ENCODE assay signal across 8 cellular contexts in the genomic region with DNA sequence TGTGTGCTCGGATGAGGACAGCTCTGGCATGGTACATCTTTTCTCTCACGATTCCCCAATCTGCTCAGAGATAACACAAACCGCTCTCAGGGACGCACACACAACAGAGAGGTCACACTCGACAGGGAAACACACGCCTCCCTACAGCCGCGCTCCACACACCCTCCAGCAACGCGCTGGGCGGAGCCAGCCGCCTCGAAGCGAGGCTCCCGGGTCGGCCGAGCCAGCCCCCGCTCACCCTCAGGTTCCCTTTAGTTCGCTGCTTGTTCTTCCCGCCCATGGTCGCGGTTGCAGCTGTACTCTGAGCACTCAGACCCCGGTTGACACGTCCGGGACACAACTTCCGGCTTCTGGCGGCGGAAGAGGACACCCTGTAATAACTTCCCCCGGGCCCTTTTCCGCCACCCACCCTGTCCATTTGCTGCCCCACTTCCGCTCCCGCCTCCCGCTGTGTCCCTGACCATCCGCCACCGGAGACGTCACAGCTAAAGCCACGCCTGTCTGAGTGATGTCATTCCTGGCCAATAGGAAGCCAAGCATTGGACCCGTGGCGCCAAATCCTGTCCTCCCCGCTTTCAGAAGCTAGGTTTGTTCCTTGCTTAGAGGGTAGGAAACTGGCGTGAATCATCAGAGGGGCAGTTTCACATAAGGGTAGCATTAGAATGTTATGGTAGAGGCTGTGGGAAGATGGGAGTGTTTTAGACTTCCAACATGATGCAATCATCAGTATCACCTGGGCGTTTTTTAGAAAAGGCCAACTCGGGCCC. TPM values are rescaled to one million over a fixed set of nuclear protein-coding genes. Genes with fewer than 3 reads are reported as not detected.
DNase-seq lines count a peak whose midpoint lies in the region; ATAC-seq, FAIRE-seq and TF ChIP-seq lines count a peak whose summit lies in the region.

A gene with protein sequence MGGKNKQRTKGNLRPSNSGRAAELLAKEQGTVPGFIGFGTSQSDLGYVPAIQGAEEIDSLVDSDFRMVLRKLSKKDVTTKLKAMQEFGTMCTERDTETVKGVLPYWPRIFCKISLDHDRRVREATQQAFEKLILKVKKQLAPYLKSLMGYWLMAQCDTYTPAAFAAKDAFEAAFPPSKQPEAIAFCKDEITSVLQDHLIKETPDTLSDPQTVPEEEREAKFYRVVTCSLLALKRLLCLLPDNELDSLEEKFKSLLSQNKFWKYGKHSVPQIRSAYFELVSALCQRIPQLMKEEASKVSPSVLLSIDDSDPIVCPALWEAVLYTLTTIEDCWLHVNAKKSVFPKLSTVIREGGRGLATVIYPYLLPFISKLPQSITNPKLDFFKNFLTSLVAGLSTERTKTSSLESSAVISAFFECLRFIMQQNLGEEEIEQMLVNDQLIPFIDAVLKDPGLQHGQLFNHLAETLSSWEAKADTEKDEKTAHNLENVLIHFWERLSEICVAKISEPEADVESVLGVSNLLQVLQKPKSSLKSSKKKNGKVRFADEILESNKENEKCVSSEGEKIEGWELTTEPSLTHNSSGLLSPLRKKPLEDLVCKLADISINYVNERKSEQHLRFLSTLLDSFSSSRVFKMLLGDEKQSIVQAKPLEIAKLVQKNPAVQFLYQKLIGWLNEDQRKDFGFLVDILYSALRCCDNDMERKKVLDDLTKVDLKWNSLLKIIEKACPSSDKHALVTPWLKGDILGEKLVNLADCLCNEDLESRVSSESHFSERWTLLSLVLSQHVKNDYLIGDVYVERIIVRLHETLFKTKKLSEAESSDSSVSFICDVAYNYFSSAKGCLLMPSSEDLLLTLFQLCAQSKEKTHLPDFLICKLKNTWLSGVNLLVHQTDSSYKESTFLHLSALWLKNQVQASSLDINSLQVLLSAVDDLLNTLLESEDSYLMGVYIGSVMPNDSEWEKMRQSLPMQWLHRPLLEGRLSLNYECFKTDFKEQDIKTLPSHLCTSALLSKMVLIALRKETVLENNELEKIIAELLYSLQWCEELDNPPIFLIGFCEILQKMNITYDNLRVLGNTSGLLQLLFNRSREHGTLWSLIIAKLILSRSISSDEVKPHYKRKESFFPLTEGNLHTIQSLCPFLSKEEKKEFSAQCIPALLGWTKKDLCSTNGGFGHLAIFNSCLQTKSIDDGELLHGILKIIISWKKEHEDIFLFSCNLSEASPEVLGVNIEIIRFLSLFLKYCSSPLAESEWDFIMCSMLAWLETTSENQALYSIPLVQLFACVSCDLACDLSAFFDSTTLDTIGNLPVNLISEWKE (N-terminal part only) (minus strand): TSS at position 352 of the 767 bp plus-strand sequence. CDS start 72 bp downstream, at position 280.

- H3K36me3 ChIP-seq in H1 (ENCODE audit: control insufficient read depth in 2 of 4, insufficient read depth in 4 of 4, low read length in 3 of 4), result no peaks in the 10 kb centered on the region

- peak; percentile 100 for DNase-seq in CMK (ENCODE audit: low read depth)
- DNase-seq in GM20000 (ENCODE audit: low spot score), result peak; percentile 97
- DNase-seq in HT-29 (ENCODE audit: low spot score), result peak; percentile 95
- DNase-seq in NOMO-1 (lab: John Stamatoyannopoulos, UW; ENCODE audit: unreplicated experiment in 2 of 2), result peak; percentile 98 to 99
- peak; percentile 96 to 97 for DNase-seq in H1 (ENCODE audit: low read depth in 1 of 2, low spot score in 2 of 2)
- DNase-seq in memory B cell (ENCODE audit: low spot score in 2 of 2), result peak; percentile 96 to 97
- DNase-seq in stimulated activated CD8-positive, alpha-beta memory T cell treated with anti-CD3 and anti-CD28 coated beads, Interleukin-12 subunit alpha, Interleukin-12 subunit beta, amount 100 ng/mL, for 24 hours (ENCODE audit: extremely low read depth), result peak; percentile 99

- 0 out of 2 replicates have a peak within 1 kb of the TSS, but pooled peaks have one; percentile 60 for H2AK5ac ChIP-seq in H1 (ENCODE audit: low read depth, low read length)

- CTCF ChIA-PET in activated CD8-positive, alpha-beta memory T cell treated with anti-CD3 and anti-CD28 coated beads for 36 hours (lab: Charles Lee), result interaction anchor here (1.1 to 1.6 kb wide), 5 partner anchors 10 to 33 kb away, joined by 3 to 5 read pairs (median 4); a partner anchor contains a TSS
- CTCF ChIA-PET in H1 (lab: Charles Lee; ENCODE audit: partially characterized antibody), result interaction anchor here (0.6 to 0.9 kb wide), 2 partner anchors 82 to 97 kb away, joined by 3 to 5 read pairs; no protein-coding TSS in a partner anchor

- H2BK12ac ChIP-seq in H1 (ENCODE audit: low read depth, low read length), result peak within 1 kb of the TSS; percentile 43; the same call in 1 of the 2 replicates

- TF ChIP-seq CTCF in GM20000 (IDR thresholded peaks at IDR 0.05; ENCODE audit: extremely low read depth, missing control alignments) (no peak), H1 (IDR thresholded peaks at IDR 0.05; ENCODE audit: control extremely low read depth in 1 of 3, insufficient read depth in 1 of 3, low read depth in 1 of 3, low read length in 3 of 3) (no peak)

- WGBS in H1 (ENCODE audit: extremely low coverage in 1 of 2, insufficient coverage in 1 of 2, insufficient read length in 1 of 2, insufficient replicate concordance in 2 of 2, low coverage in 1 of 2, low lambda C conversion rate in 2 of 2, missing lambda C conversion rate in 1 of 2), 2 experiments, result 3% methylated on average over 43 of the region's 43 CpGs; no CpG with 5 or more reads in 1 of the 2 experiments

- no peak within 1 kb of the TSS for H2BK20ac ChIP-seq in H1 (ENCODE audit: low read length)

- peaks cover 13% of the 10 kb centered on the region for H3K4me1 Mint-ChIP-seq in memory B cell

- peak within 1 kb of the TSS; percentile 92 for H3K27ac Mint-ChIP-seq in memory B cell

- no peaks in the 10 kb centered on the region for H3K27me3 ChIP-seq in H1 (replicated peaks in 1 of 4; ENCODE audit: control insufficient read depth in 3 of 4, extremely low read depth in 1 of 4, insufficient read depth in 3 of 4, low read length in 3 of 4)

- peak within 1 kb of the TSS; percentile 98 for H4K8ac ChIP-seq in H1 (ENCODE audit: extremely low read depth, insufficient read depth, low read length)

- no peak within 1 kb of the TSS for H2BK120ac ChIP-seq in H1 (replicated peaks; ENCODE audit: low read depth, low read length)

- peak within 1 kb of the TSS; percentile 10 for H4K5ac ChIP-seq in H1 (ENCODE audit: insufficient read length, low read depth, low read length)

- no peak for TF ChIP-seq RAD21 in H1 (IDR thresholded peaks at IDR 0.05 in 1 of 2, conservative IDR thresholded peaks at IDR 0.05 in 1 of 2; ENCODE audit: low read depth in 2 of 2, low read length in 2 of 2)

- H3K79me1 ChIP-seq in H1 (ENCODE audit: low read depth, low read length), result peaks cover 5% of the 10 kb centered on the region

- H3K4me1 ChIP-seq in H1 (replicated peaks in 1 of 4; ENCODE audit: control insufficient read depth in 3 of 4, insufficient read depth in 4 of 4, low read length in 3 of 4), result peaks cover 0 to 4% (median 1%) of the 10 kb centered on the region in 4 experiments; a peak in 3 of 7 replicates

- peak in 1 of 2 experiments; percentile 34; a peak in 1 of 3 replicates for TF ChIP-seq EP300 in H1 (IDR thresholded peaks at IDR 0.05; ENCODE audit: borderline replicate concordance in 1 of 2, low read depth in 2 of 2, low read length in 2 of 2)

- H3K23ac ChIP-seq in H1 (ENCODE audit: insufficient read length), result no peak within 1 kb of the TSS

- peak; percentile 52 for FAIRE-seq in H1 (lab: Jason Lieb, UNC)

- peak within 1 kb of the TSS; percentile 81 for H3K27ac ChIP-seq in H1 (ENCODE audit: low read depth, low read length)

- no peaks in the 10 kb centered on the region for H3K9me3 ChIP-seq in H1 (ENCODE audit: insufficient read depth in 2 of 2, low read depth in 1 of 2, low read length in 1 of 2)

- peaks cover 0 to 39% of the 10 kb centered on the region in 2 experiments; a peak in 3 of 4 replicates for H3K79me2 ChIP-seq in H1 (ENCODE audit: control insufficient read depth in 1 of 2, insufficient read depth in 2 of 2, low read length in 2 of 2)

- peak within 1 kb of the TSS; percentile 86 to 98 (median 94) for H3K4me3 ChIP-seq in H1 (ENCODE audit: extremely low read depth in 1 of 4, insufficient read depth in 2 of 4, low read depth in 3 of 4, low read length in 4 of 4)

- H3K4me2 ChIP-seq in H1 (ENCODE audit: insufficient read depth in 1 of 2, low read depth in 2 of 2, low read length in 2 of 2), result peak within 1 kb of the TSS; percentile 84 to 87

- no peak within 1 kb of the TSS for H4K91ac ChIP-seq in H1 (replicated peaks; ENCODE audit: insufficient read length, low read length)

- H3K4ac ChIP-seq in H1 (replicated peaks; ENCODE audit: insufficient read length, low read depth, low read length), result no peak within 1 kb of the TSS

- H3K56ac ChIP-seq in H1 (replicated peaks; ENCODE audit: insufficient read length, low read depth, low read length), result no peak within 1 kb of the TSS

- H3K4me3 Mint-ChIP-seq in memory B cell, result peak within 1 kb of the TSS; percentile 95

- POLR2A ChIA-PET in activated CD8-positive, alpha-beta memory T cell treated with anti-CD3 and anti-CD28 coated beads for 36 hours (lab: Charles Lee), result interaction anchor here (1.1 to 3.0 kb wide), 5 partner anchors 10 to 81 kb away, joined by 3 to 44 read pairs (median 5); a partner anchor contains a TSS
- POLR2A ChIA-PET in H1 (lab: Charles Lee; ENCODE audit: partially characterized antibody), result interaction anchor here (0.7 to 3.2 kb wide), 6 partner anchors 8 to 80 kb away, joined by 4 to 28 read pairs (median 7); a partner anchor contains a TSS

- peak within 1 kb of the TSS; percentile 72 to 94 (median 84) for H3K9ac ChIP-seq in H1 (replicated peaks in 1 of 4; ENCODE audit: extremely low read depth in 1 of 4, low read depth in 3 of 4, low read length in 3 of 4)

- peaks cover 7% of the 10 kb centered on the region; the same call in 1 of the 2 replicates for H3K23me2 ChIP-seq in H1 (ENCODE audit: low read depth, low read length)

- H3K18ac ChIP-seq in H1 (ENCODE audit: extremely low read depth, low read length), result no peak within 1 kb of the TSS

- H3K27me3 Mint-ChIP-seq in memory B cell, result no peaks in the 10 kb centered on the region

- H2AFZ ChIP-seq in H1 (ENCODE audit: low read length), result peak within 1 kb of the TSS; percentile 80

- H2BK5ac ChIP-seq in H1 (ENCODE audit: low read depth, low read length), result peak within 1 kb of the TSS; percentile 80

- no peak within 1 kb of the TSS for H2BK15ac ChIP-seq in H1 (ENCODE audit: low read length)

- peaks cover 2% of the 10 kb centered on the region for H3K36me3 Mint-ChIP-seq in memory B cell

- peak; percentile 59 to 95 for TF ChIP-seq POLR2A in H1 (IDR thresholded peaks at IDR 0.05; ENCODE audit: control extremely low read depth in 1 of 2, low read depth in 2 of 2, low read length in 2 of 2)

- no peaks in the 10 kb centered on the region for H3K9me3 Mint-ChIP-seq in memory B cell

- no peaks in the 10 kb centered on the region for H4K20me1 ChIP-seq in H1 (replicated peaks in 1 of 2; ENCODE audit: control insufficient read depth in 1 of 2, insufficient read depth in 2 of 2, low read length in 2 of 2)

- no peak within 1 kb of the TSS for H3K14ac ChIP-seq in H1 (ENCODE audit: insufficient read length)

- peak; percentile 89 for ATAC-seq in memory B cell (ENCODE audit: low read depth)

RNA-seq across cellular contexts. Expression of the gene that starts here (rescaled TPM):
- 6.0 and 6.3 TPM in 2 replicates for total RNA-seq in HT-29 (2014; rRNA removed; shearing (Covaris generic))
- total RNA-seq in activated CD8-positive, alpha-beta memory T cell treated with anti-CD3 and anti-CD28 coated beads for 36 hours, result 10 to 100 TPM; 25.5 to 26.2 TPM
- total RNA-seq in H1 (2021; fragmentation: NEBNext Ultra II Directional; extraction: Animal tissue kit (Norgen Biotek cat#: 25700)), result 21.5 and 23.5 TPM in 2 replicates
- polyA plus RNA-seq in H1 (2011; rRNA removed), result 2.6 and 3.2 TPM in 2 replicates
- 4.4 TPM for polyA plus RNA-seq in H1 (2011; cell fraction: cytosol; rRNA removed)
- 4.4 TPM for polyA plus RNA-seq in H1 (2011; cell fraction: nucleus; rRNA removed)
- 4.5 to 10.6 TPM (median 6.3 TPM) in 4 replicates for polyA plus RNA-seq in H1 (2012, experiment 1 of 2)
- 0.43 TPM for polyA plus RNA-seq in H1 (2012, experiment 2 of 2)
- polyA plus RNA-seq in H1 (2013, experiment 1 of 2), result 11.4 TPM
- polyA plus RNA-seq in H1 (2013, experiment 2 of 2), result 10.8 TPM
- polyA minus RNA-seq in H1 (2011; rRNA and poly(A)+ RNA removed), result 27.9 and 49.5 TPM in 2 replicates
- 14.1 TPM for polyA minus RNA-seq in H1 (2011; cell fraction: cytosol; rRNA and poly(A)+ RNA removed)
- polyA minus RNA-seq in H1 (2011; cell fraction: nucleus; rRNA and poly(A)+ RNA removed), result 29.7 TPM

Comparison
In these comparisons a context has a peak if more than half of its experiments do, and no peak if none do; other contexts are left out.
1. Peak in every context shown above with its lines: DNase-seq, ATAC-seq, H3K4me3 ChIP-seq and H3K27ac ChIP-seq.